ENCODE assay signal across 1 cellular context in the genomic region with DNA sequence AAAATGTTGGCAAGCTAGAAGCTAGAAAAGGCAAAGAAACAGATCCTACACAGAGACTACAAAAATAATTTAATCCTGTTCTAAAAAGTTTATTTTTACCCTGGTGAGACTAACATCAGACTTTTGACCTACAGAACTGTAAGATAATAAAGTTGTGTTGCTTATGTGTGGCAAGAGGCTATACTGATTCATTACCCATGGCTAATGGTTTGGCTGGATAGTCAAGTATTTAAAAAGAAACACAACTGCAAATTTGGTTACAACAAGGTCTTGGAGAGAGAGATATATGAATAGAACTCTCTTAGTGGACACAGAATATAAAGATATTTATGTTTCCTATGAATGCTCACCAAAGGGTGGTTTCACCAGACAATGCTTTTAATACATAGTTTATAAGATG.
TF ChIP-seq lines count a peak whose summit lies in the region.

No MANE protein-coding gene starts in this region.

TF ChIP-seq in HepG2, 621 proteins besides CTCF, POLR2A, EP300 and RAD21 (continued from another document):
- TF ChIP-seq, protein P1, sequence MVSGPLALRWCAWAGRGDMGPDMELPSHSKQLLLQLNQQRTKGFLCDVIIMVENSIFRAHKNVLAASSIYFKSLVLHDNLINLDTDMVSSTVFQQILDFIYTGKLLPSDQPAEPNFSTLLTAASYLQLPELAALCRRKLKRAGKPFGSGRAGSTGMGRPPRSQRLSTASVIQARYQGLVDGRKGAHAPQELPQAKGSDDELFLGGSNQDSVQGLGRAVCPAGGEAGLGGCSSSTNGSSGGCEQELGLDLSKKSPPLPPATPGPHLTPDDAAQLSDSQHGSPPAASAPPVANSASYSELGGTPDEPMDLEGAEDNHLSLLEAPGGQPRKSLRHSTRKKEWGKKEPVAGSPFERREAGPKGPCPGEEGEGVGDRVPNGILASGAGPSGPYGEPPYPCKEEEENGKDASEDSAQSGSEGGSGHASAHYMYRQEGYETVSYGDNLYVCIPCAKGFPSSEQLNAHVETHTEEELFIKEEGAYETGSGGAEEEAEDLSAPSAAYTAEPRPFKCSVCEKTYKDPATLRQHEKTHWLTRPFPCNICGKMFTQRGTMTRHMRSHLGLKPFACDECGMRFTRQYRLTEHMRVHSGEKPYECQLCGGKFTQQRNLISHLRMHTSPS (CRISPR knock-in tag; IDR thresholded peaks at IDR 0.05; ENCODE audit: low read depth): no peak
- no peak for TF ChIP-seq E2F2 (CRISPR knock-in tag; IDR thresholded peaks at IDR 0.05; ENCODE audit: borderline replicate concordance)
- no peak for TF ChIP-seq ZSCAN12 (CRISPR knock-in tag; IDR thresholded peaks at IDR 0.05)
- TF ChIP-seq ZFYVE20 (CRISPR knock-in tag; IDR thresholded peaks at IDR 0.05; ENCODE audit: borderline replicate concordance, low read depth): no peak
- no peak for TF ChIP-seq CEBPB (IDR thresholded peaks at IDR 0.05; ENCODE audit: borderline replicate concordance, low read depth, low read length)
- no peak for TF ChIP-seq MAFF (IDR thresholded peaks at IDR 0.05; ENCODE audit: low read depth, low read length)
- no peak for TF ChIP-seq PHF21A (CRISPR knock-in tag; IDR thresholded peaks at IDR 0.05)
- TF ChIP-seq MTERF4 (CRISPR knock-in tag; IDR thresholded peaks at IDR 0.05): no peak
- TF ChIP-seq, protein P2, sequence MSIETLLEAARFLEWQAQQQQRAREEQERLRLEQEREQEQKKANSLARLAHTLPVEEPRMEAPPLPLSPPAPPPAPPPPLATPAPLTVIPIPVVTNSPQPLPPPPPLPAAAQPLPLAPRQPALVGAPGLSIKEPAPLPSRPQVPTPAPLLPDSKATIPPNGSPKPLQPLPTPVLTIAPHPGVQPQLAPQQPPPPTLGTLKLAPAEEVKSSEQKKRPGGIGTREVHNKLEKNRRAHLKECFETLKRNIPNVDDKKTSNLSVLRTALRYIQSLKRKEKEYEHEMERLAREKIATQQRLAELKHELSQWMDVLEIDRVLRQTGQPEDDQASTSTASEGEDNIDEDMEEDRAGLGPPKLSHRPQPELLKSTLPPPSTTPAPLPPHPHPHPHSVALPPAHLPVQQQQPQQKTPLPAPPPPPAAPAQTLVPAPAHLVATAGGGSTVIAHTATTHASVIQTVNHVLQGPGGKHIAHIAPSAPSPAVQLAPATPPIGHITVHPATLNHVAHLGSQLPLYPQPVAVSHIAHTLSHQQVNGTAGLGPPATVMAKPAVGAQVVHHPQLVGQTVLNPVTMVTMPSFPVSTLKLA (IDR thresholded peaks at IDR 0.05): no peak
- TF ChIP-seq SIN3A (IDR thresholded peaks at IDR 0.05; ENCODE audit: borderline replicate concordance, low read depth, low read length): no peak
- TF ChIP-seq ZNF878 (CRISPR knock-in tag; IDR thresholded peaks at IDR 0.05): no peak
